Comparison of ENCODE assay signal across 32 cellular contexts in genomic region chr6:131813991-131814390, GRCh38.
"Had no signal": no experiment of that assay in that cellular context is flagged by ENCODE, and none has a peak within 500 bp of the region (broad histone marks: within the 10 kb centered on the region; RNA-seq: fewer than 3 reads in every experiment).

No MANE protein-coding gene starts in this region.

- H3K27me3 ChIP-seq: brain microvascular endothelial cell, Peyer's patch had no signal

- H3K4me1 ChIP-seq: Peyer's patch had no signal

- H3K9me3 ChIP-seq: Peyer's patch had no signal

- FAIRE-seq: K562 had no signal

- ATAC-seq: activated CD8-positive, alpha-beta T cell treated with anti-CD3 and anti-CD28 coated beads, Interleukin-2, amount 10 ng/mL, durations not matched to agents 7 days and 5 days; K562; PC-3; Right ventricle myocardium inferior; SK-N-SH treated with all-trans-retinoic acid at 6 μM for 48 hours had no signal

- DNase-seq: activated CD4-positive, alpha-beta T cell treated with anti-CD3 and anti-CD28 coated beads for 1 hour; activated CD4-positive, alpha-beta T cell treated with anti-CD3 and anti-CD28 coated beads for 48 hours; activated CD4-positive, alpha-beta T cell treated with anti-CD3 and anti-CD28 coated beads, Interleukin-2, amount 50 U/mL, for 48 hours; activated CD4-positive, CD25-positive, alpha-beta regulatory T cell; activated CD8-positive, alpha-beta T cell treated with anti-CD3 and anti-CD28 coated beads, Interleukin-2, amount 10 ng/mL, durations not matched to agents 7 days and 5 days; activated gamma-delta T cell; activated naive CD4-positive, alpha-beta T cell treated with Interleukin-2 at 50 U/mL for 16 hours; activated naive CD8-positive, alpha-beta T cell treated with anti-CD3 and anti-CD28 coated beads, Interleukin-2, amount 10 ng/mL, durations not matched to agents 7 days and 5 days; activated T-cell treated with anti-CD3 and anti-CD28 coated beads, Interleukin-2, amount 50 U/mL, for 24 hours; brain microvascular endothelial cell; central memory CD4-positive, alpha-beta T cell; Karpas-422; NCI-H1105 treated with DMSO at 0.1 percent for 48 hours; NCI-H1436; NCI-H1694; NCI-H1930; NCI-H2081 treated with DMSO at 0.1 percent for 48 hours; NCI-H345; NCI-H524 treated with DMSO at 0.1 percent for 48 hours; NCI-H748 treated with DMSO at 0.1 percent for 48 hours; NK-92 treated with Interleukin-12 subunit alpha and Interleukin-12 subunit beta, amount 100 ng/mL, for 24 hours; PC-3; Peyer's patch; SIG-M5; T-helper 1 cell; T-helper 2 cell; T-helper 9 cell; WERI-Rb-1 had no signal

- H3K27ac ChIP-seq: brain microvascular endothelial cell, Peyer's patch, RWPE1, WERI-Rb-1 had no signal

- H3K4me3 ChIP-seq: K562, Peyer's patch had no signal

- H3K36me3 ChIP-seq: brain microvascular endothelial cell, Peyer's patch, WERI-Rb-1 had no signal
